ENCODE assay signal across 1 cellular context in the genomic region with DNA sequence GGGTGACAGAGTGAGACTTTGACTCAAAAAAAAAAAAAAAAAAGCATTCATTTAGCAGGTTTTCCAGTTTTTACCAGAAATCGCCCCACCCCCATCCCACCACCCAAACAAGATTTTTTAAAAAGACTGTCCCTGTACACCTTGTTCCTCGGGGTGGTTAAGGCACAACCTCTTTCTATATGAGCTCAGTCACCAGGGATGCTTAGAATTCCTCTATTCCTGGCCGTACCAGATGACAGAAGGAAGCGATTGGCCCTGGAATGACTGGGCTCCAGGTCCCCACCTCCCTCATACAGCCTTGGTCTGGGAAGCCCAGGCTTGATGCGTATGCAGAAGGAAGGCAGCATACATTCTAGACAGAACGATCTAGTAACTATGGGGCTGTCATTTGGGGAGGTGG.
TF ChIP-seq lines count a peak whose summit lies in the region.

No MANE protein-coding gene starts in this region.

TF ChIP-seq in K562, 482 proteins besides CTCF, POLR2A, EP300 and RAD21:
- TF ChIP-seq CBX2 (IDR thresholded peaks at IDR 0.05; ENCODE audit: insufficient read depth, low read length, poor library complexity, severe bottlenecking) = no peak
- TF ChIP-seq HNRNPLL (IDR thresholded peaks at IDR 0.05; ENCODE audit: low read depth, low read length, poor library complexity, severe bottlenecking) = no peak
- TF ChIP-seq FUS (optimal IDR thresholded peaks at IDR 0.05; ENCODE audit: low read depth, low read length) = no peak
- no peak for TF ChIP-seq MAZ (CRISPR knock-in tag; conservative IDR thresholded peaks at IDR 0.05 in 1 of 2, IDR thresholded peaks at IDR 0.05 in 1 of 2)
- TF ChIP-seq NFATC3 (IDR thresholded peaks at IDR 0.05) = no peak
- TF ChIP-seq, protein P1, sequence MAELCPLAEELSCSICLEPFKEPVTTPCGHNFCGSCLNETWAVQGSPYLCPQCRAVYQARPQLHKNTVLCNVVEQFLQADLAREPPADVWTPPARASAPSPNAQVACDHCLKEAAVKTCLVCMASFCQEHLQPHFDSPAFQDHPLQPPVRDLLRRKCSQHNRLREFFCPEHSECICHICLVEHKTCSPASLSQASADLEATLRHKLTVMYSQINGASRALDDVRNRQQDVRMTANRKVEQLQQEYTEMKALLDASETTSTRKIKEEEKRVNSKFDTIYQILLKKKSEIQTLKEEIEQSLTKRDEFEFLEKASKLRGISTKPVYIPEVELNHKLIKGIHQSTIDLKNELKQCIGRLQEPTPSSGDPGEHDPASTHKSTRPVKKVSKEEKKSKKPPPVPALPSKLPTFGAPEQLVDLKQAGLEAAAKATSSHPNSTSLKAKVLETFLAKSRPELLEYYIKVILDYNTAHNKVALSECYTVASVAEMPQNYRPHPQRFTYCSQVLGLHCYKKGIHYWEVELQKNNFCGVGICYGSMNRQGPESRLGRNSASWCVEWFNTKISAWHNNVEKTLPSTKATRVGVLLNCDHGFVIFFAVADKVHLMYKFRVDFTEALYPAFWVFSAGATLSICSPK (IDR thresholded peaks at IDR 0.05; ENCODE audit: borderline replicate concordance) = no peak
- TF ChIP-seq MIER1 (IDR thresholded peaks at IDR 0.05; ENCODE audit: low read depth) = no peak
- TF ChIP-seq SMARCE1 (IDR thresholded peaks at IDR 0.05) = no peak
- TF ChIP-seq TCF7L2 (IDR thresholded peaks at IDR 0.05; ENCODE audit: low read depth, low read length) = no peak
- TF ChIP-seq MBD2 (IDR thresholded peaks at IDR 0.05; ENCODE audit: borderline replicate concordance, low read depth) = no peak
- no peak for TF ChIP-seq DPF2 (IDR thresholded peaks at IDR 0.05)
- no peak for TF ChIP-seq RAD51 (IDR thresholded peaks at IDR 0.05; ENCODE audit: borderline replicate concordance, low read depth)
- TF ChIP-seq ZNF436 (CRISPR knock-in tag; IDR thresholded peaks at IDR 0.05) = no peak
- TF ChIP-seq ZNF217 (CRISPR knock-in tag; IDR thresholded peaks at IDR 0.05) = no peak
- TF ChIP-seq ZNF165 (CRISPR knock-in tag; IDR thresholded peaks at IDR 0.05; ENCODE audit: borderline replicate concordance) = no peak
- TF ChIP-seq FOXA1 (IDR thresholded peaks at IDR 0.05; ENCODE audit: borderline replicate concordance) = no peak
- no peak for TF ChIP-seq KAT7 (CRISPR knock-in tag; IDR thresholded peaks at IDR 0.05; ENCODE audit: borderline replicate concordance)
